ENCODE assay signal across 8 cellular contexts in genomic region chr5:159034083-159034824, GRCh38.
DNase-seq lines count a peak whose midpoint lies in the region; ATAC-seq and TF ChIP-seq lines count a peak whose summit lies in the region.

No MANE protein-coding gene starts in this region.

- no peak overlapping the region for H2AK5ac ChIP-seq in mesendoderm (ENCODE audit: low read length)

- ATAC-seq in GM18505 (IDR thresholded peaks at IDR 0.05; ENCODE audit: unreplicated experiment) (peak; percentile 60), GM21825 (IDR thresholded peaks at IDR 0.05; ENCODE audit: unreplicated experiment) (peak; percentile 63)

- no peak overlapping the region for H3K4ac ChIP-seq in mesendoderm (ENCODE audit: low read depth, low read length)

- WGBS in mesendoderm (ENCODE audit: extremely low coverage, insufficient coverage, low lambda C conversion rate), result no CpG with 5 or more reads among the region's 6 CpGs

- DNase-seq in NCI-H2107 (lab: John Stamatoyannopoulos, UW) (peak; percentile 11), mesendoderm (peak; percentile 5), G401 (ENCODE audit: low spot score) (no peak), NCI-H1092 treated with DMSO at 0.1 percent for 48 hours (lab: John Stamatoyannopoulos, UW) (no peak)
- DNase-seq in activated CD8-positive, alpha-beta memory T cell treated with anti-CD3 and anti-CD28 coated beads for 24 hours, result no peak
- DNase-seq in stimulated activated CD4-positive, alpha-beta T cell treated with anti-CD3 and anti-CD28 coated beads, Interleukin-2, amount 100 ng/mL, for 24 hours, result no peak

- H3K23ac ChIP-seq in mesendoderm (ENCODE audit: low read length), result no peak overlapping the region

- no peak overlapping the region for H3K4me2 ChIP-seq in mesendoderm (ENCODE audit: low read length)

- no peak overlapping the region for H2BK5ac ChIP-seq in mesendoderm (ENCODE audit: low read length)

- no peaks in the 10 kb centered on the region for H3K36me3 ChIP-seq in mesendoderm (ENCODE audit: control insufficient read depth, insufficient read depth, low read length)

- H3K79me2 ChIP-seq in mesendoderm (ENCODE audit: control insufficient read depth, insufficient read depth, low read length), result no peaks in the 10 kb centered on the region

- no peaks in the 10 kb centered on the region for H3K27me3 ChIP-seq in mesendoderm (ENCODE audit: insufficient read depth, low read length, poor library complexity)

- in situ Hi-C loops in G401 (cut with HindIII; ENCODE audit: low sequenced_read_pairs), result no loop called here

- no peak overlapping the region for H3K18ac ChIP-seq in mesendoderm (ENCODE audit: low read length)

- H2BK15ac ChIP-seq in mesendoderm (replicated peaks; ENCODE audit: low read depth), result no peak overlapping the region

- H2BK120ac ChIP-seq in mesendoderm (ENCODE audit: low read depth, low read length), result no peak overlapping the region

- no peak overlapping the region for H4K8ac ChIP-seq in mesendoderm (ENCODE audit: low read depth, low read length)

- H3K4me3 ChIP-seq in mesendoderm (ENCODE audit: low read length), result no peak overlapping the region

- H3K27ac ChIP-seq in mesendoderm (ENCODE audit: low read depth, low read length), result no peak overlapping the region

- H3K79me1 ChIP-seq in mesendoderm (ENCODE audit: low read length), result no peaks in the 10 kb centered on the region

- H4K5ac ChIP-seq in mesendoderm (ENCODE audit: low read length), result no peak overlapping the region

- H3K9ac ChIP-seq in mesendoderm (ENCODE audit: low read length), result no peak overlapping the region

- peaks cover 2% of the 10 kb centered on the region for H3K4me1 ChIP-seq in mesendoderm (ENCODE audit: control insufficient read depth, low read depth, low read length)

- TF ChIP-seq POLR2A in GM18505 (IDR thresholded peaks at IDR 0.05; ENCODE audit: borderline replicate concordance, extremely low read depth, insufficient read depth, insufficient read length), result no peak

- no peak overlapping the region for H3K56ac ChIP-seq in mesendoderm (ENCODE audit: low read length)

Comparison
In these comparisons a context has a peak if more than half of its experiments do, and no peak if none do; other contexts are left out.
1. DNase-seq: peak in NCI-H2107 (single experiment) and mesendoderm (single experiment); none in activated CD8-positive, alpha-beta memory T cell treated with anti-CD3 and anti-CD28 coated beads for 24 hours (single experiment), G401 (single experiment), NCI-H1092 treated with DMSO at 0.1 percent for 48 hours (single experiment) and stimulated activated CD4-positive, alpha-beta T cell treated with anti-CD3 and anti-CD28 coated beads, Interleukin-2, amount 100 ng/mL, for 24 hours (0 of 2).